In the genomic region with DNA sequence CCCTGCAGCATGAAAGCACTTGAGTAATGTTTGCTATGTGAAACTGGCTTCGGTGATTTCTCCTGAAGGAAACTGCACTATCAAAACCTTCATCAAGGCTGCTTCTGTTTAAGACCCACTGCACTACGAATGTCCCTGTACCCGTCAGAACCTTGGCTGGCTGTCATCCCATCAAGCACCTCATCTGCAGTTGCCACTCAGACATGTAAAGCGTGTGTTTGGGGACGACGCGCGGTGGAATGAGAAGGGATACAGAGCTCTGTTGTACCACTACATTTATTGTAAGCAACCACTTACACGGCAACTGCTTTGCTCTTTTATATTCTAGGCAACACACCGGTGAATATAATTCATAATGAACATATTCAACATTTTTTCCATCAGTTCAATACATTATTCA, we compare ENCODE assay signal across 1 cellular context.
TF ChIP-seq lines count a peak whose summit lies in the region.

No MANE protein-coding gene starts in this region.

TF ChIP-seq in GM12878, 131 proteins besides CTCF, POLR2A, EP300 and RAD21:
- TF ChIP-seq, protein P1, sequence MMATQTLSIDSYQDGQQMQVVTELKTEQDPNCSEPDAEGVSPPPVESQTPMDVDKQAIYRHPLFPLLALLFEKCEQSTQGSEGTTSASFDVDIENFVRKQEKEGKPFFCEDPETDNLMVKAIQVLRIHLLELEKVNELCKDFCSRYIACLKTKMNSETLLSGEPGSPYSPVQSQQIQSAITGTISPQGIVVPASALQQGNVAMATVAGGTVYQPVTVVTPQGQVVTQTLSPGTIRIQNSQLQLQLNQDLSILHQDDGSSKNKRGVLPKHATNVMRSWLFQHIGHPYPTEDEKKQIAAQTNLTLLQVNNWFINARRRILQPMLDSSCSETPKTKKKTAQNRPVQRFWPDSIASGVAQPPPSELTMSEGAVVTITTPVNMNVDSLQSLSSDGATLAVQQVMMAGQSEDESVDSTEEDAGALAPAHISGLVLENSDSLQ (IDR thresholded peaks at IDR 0.05), result no peak
- no peak for TF ChIP-seq NR2F1 (conservative IDR thresholded peaks at IDR 0.05)
- no peak for TF ChIP-seq CHD2 (IDR thresholded peaks at IDR 0.05; ENCODE audit: borderline replicate concordance, low read depth, low read length)
- TF ChIP-seq, protein P2, sequence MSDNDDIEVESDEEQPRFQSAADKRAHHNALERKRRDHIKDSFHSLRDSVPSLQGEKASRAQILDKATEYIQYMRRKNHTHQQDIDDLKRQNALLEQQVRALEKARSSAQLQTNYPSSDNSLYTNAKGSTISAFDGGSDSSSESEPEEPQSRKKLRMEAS (IDR thresholded peaks at IDR 0.05; ENCODE audit: low read depth, low read length), result no peak
- TF ChIP-seq GABPA (IDR thresholded peaks at IDR 0.05; ENCODE audit: low read depth), result no peak
- no peak for TF ChIP-seq WRNIP1 (IDR thresholded peaks at IDR 0.05; ENCODE audit: borderline replicate concordance, low read depth, low read length)
- no peak for TF ChIP-seq ZNF207 (IDR thresholded peaks at IDR 0.05; ENCODE audit: borderline replicate concordance)
- no peak for TF ChIP-seq IRF4 (IDR thresholded peaks at IDR 0.05; ENCODE audit: low read depth, low read length)
- no peak for TF ChIP-seq ZNF24 (IDR thresholded peaks at IDR 0.05)
- no peak for TF ChIP-seq SMARCA5 (IDR thresholded peaks at IDR 0.05)
- TF ChIP-seq RUNX3 (IDR thresholded peaks at IDR 0.05; ENCODE audit: low read length), result no peak
- TF ChIP-seq, protein P3, sequence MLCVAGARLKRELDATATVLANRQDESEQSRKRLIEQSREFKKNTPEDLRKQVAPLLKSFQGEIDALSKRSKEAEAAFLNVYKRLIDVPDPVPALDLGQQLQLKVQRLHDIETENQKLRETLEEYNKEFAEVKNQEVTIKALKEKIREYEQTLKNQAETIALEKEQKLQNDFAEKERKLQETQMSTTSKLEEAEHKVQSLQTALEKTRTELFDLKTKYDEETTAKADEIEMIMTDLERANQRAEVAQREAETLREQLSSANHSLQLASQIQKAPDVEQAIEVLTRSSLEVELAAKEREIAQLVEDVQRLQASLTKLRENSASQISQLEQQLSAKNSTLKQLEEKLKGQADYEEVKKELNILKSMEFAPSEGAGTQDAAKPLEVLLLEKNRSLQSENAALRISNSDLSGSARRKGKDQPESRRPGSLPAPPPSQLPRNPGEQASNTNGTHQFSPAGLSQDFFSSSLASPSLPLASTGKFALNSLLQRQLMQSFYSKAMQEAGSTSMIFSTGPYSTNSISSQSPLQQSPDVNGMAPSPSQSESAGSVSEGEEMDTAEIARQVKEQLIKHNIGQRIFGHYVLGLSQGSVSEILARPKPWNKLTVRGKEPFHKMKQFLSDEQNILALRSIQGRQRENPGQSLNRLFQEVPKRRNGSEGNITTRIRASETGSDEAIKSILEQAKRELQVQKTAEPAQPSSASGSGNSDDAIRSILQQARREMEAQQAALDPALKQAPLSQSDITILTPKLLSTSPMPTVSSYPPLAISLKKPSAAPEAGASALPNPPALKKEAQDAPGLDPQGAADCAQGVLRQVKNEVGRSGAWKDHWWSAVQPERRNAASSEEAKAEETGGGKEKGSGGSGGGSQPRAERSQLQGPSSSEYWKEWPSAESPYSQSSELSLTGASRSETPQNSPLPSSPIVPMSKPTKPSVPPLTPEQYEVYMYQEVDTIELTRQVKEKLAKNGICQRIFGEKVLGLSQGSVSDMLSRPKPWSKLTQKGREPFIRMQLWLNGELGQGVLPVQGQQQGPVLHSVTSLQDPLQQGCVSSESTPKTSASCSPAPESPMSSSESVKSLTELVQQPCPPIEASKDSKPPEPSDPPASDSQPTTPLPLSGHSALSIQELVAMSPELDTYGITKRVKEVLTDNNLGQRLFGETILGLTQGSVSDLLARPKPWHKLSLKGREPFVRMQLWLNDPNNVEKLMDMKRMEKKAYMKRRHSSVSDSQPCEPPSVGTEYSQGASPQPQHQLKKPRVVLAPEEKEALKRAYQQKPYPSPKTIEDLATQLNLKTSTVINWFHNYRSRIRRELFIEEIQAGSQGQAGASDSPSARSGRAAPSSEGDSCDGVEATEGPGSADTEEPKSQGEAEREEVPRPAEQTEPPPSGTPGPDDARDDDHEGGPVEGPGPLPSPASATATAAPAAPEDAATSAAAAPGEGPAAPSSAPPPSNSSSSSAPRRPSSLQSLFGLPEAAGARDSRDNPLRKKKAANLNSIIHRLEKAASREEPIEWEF (IDR thresholded peaks at IDR 0.05; ENCODE audit: insufficient replicate concordance, low read depth, low read length), result no peak
- TF ChIP-seq ZZZ3 (IDR thresholded peaks at IDR 0.05; ENCODE audit: control insufficient read depth, insufficient read length, low read depth), result no peak
- no peak for TF ChIP-seq EZH2 (IDR thresholded peaks at IDR 0.05; ENCODE audit: borderline replicate concordance, control insufficient read depth, low read depth, low read length)
- no peak for TF ChIP-seq NFIC (IDR thresholded peaks at IDR 0.05; ENCODE audit: low read depth, low read length)
- TF ChIP-seq MXI1 (IDR thresholded peaks at IDR 0.05; ENCODE audit: low read depth, low read length), result no peak
